23 cellular contexts compared by ENCODE assay signal in the genomic region with DNA sequence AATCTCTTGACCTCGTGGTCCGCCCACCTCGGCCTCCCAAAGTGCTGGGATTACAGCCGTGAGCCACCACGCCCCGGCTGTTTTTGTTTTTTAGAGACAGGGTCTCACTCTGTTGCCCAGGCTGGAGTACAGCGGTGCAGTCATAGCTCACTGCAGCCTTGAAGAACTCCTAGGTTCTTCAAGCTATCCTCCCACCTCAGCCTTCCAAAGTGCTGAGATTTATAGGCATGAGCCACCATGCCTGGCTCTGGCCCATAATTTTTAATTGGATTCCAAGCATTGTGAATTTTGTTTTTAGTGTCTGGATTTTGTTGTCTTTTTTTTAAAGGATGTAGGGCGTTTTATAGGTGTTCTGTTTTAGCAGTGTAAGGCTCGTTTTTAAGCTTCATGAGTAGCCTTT. TPM values are rescaled to one million over a fixed set of nuclear protein-coding genes. Genes with fewer than 3 reads are reported as not detected.
A peak's percentile ranks its signal among the peaks of the same experiment; 100 is the strongest.
DNase-seq lines count a peak whose midpoint lies in the region; ATAC-seq, FAIRE-seq and TF ChIP-seq lines count a peak whose summit lies in the region.
"Had no signal": no experiment of that assay in that cellular context is flagged by ENCODE, and none has a peak within 500 bp of the region (broad histone marks: within the 10 kb centered on the region; RNA-seq: fewer than 3 reads in every experiment).

No MANE protein-coding gene starts in this region.

- intact Hi-C loops in PC-3 (cut with micrococcal nuclease), result no loop called here
- intact Hi-C loops in right lobe of liver (cut with DNase I), result no loop called here

- POLR2A ChIA-PET in PC-3 (lab: Charles Lee; ENCODE audit: unreplicated experiment), result no interaction called here

- CTCF ChIA-PET in PC-3 (lab: Charles Lee), result no interaction called here

- WGBS in right lobe of liver (ENCODE audit: insufficient coverage, low coverage, low lambda C conversion rate, missing lambda C conversion rate), result 93% methylated on average over 9 of the region's 9 CpGs

- peaks cover 19% of the 10 kb centered on the region for H3K4me1 Mint-ChIP-seq in osteocyte (ENCODE audit: unreplicated experiment)

- H3K27me3 Mint-ChIP-seq in osteocyte (ENCODE audit: unreplicated experiment), result no peaks in the 10 kb centered on the region
- H3K27me3 Mint-ChIP-seq: activated naive CD8-positive, alpha-beta T cell treated with anti-CD3 and anti-CD28 coated beads for 36 hours had no signal

- no peaks in the 10 kb centered on the region for H3K4me1 ChIP-seq in PC-3 (ENCODE audit: insufficient read depth, low read length)
- H3K4me1 ChIP-seq in right lobe of liver, result no peaks in the 10 kb centered on the region

- 0 out of 2 replicates have a peak, but pooled peaks cover 10% of the 10 kb centered on the region for H4K20me1 ChIP-seq in PC-3 (ENCODE audit: low read length)

- H3K9me2 ChIP-seq in PC-3 (replicated peaks; ENCODE audit: low read length), result no peaks in the 10 kb centered on the region

- TF ChIP-seq CTCF in PC-3 (conservative IDR thresholded peaks at IDR 0.05; ENCODE audit: low read depth, low read length) (no peak), osteocyte (IDR thresholded peaks at IDR 0.05) (no peak), right lobe of liver (IDR thresholded peaks at IDR 0.05) (no peak)

- H3K27me3 ChIP-seq in PC-3 (ENCODE audit: low read length), result no peaks in the 10 kb centered on the region
- H3K27me3 ChIP-seq in right lobe of liver, result no peaks in the 10 kb centered on the region
- H3K27me3 ChIP-seq: foreskin keratinocyte, MG63 had no signal

- H3K9me3 ChIP-seq in PC-3 (ENCODE audit: low read length) (no peaks in the 10 kb centered on the region), right lobe of liver (no peaks in the 10 kb centered on the region)

- H3K36me3 ChIP-seq in PC-3 (ENCODE audit: low read depth, low read length) (peaks cover 15% of the 10 kb centered on the region), right lobe of liver (peaks cover 0 to 12% (median 4%) of the 10 kb centered on the region in 4 donors)

- no peaks in the 10 kb centered on the region for H3F3A ChIP-seq in PC-3 (ENCODE audit: low read length, unreplicated experiment)

- H3K36me3 Mint-ChIP-seq in osteocyte (ENCODE audit: unreplicated experiment), result peaks cover 10% of the 10 kb centered on the region

- BruUV-seq in PC-3 (replicated peaks; lab: Mats Ljungman, UMichigan), result no TSS peak

- peaks cover 80% of the 10 kb centered on the region for H3K79me2 ChIP-seq in PC-3 (ENCODE audit: low read length)

- no peak for TF ChIP-seq POLR2A in right lobe of liver (IDR thresholded peaks at IDR 0.05)

- FAIRE-seq in endometrium (lab: Jason Lieb, UNC), result peak; percentile 70
- FAIRE-seq: endothelial cell of umbilical vein, keratinocyte had no signal

- no peak overlapping the region for H3K27ac ChIP-seq in PC-3 (ENCODE audit: low read length)
- no peak overlapping the region for H3K27ac ChIP-seq in right lobe of liver
- H3K27ac ChIP-seq in caudate nucleus (ENCODE audit: low read depth, low read length), result no peak overlapping the region
- H3K27ac ChIP-seq: coronary artery, foreskin keratinocyte had no signal

- H3K4me3 ChIP-seq in PC-3 (ENCODE audit: low read length) (no peak overlapping the region), right lobe of liver (no peak overlapping the region)
- H3K4me3 ChIP-seq: coronary artery, lung, MG63 had no signal

- H3K4me2 ChIP-seq in PC-3 (ENCODE audit: low read length), result no peak overlapping the region

- no peak overlapping the region for H3K4me3 Mint-ChIP-seq in osteocyte (ENCODE audit: unreplicated experiment)
- H3K4me3 Mint-ChIP-seq: activated naive CD8-positive, alpha-beta T cell treated with anti-CD3 and anti-CD28 coated beads for 36 hours; activated T-helper 1 cell treated with anti-CD3 and anti-CD28 coated beads, Interleukin-12 subunit alpha, Interleukin-12 subunit beta, Interleukin-2, Interleukin-4 antibody, amounts not matched to agents 30 ng/mL and 10 ng/mL and 1 ng/mL, durations not matched to agents 14 hours and 24 hours and 36 hours; stimulated activated effector memory CD8-positive, alpha-beta T cell treated with anti-CD3 and anti-CD28 coated beads, Interleukin-12 subunit alpha, Interleukin-12 subunit beta, amount 100 ng/mL, for 72 hours had no signal

- peak; percentile 13 for DNase-seq in Daoy (ENCODE audit: low read depth)
- DNase-seq in PC-3, result no peak
- DNase-seq in osteocyte (ENCODE audit: extremely low spot score, unreplicated experiment), result no peak
- DNase-seq in NK-92 (lab: John Stamatoyannopoulos, UW; ENCODE audit: unreplicated experiment), result no peak
- no peak for DNase-seq in right lobe of liver
- no peak for DNase-seq in caudate nucleus (lab: John Stamatoyannopoulos, UW)
- DNase-seq: activated CD4-positive, alpha-beta T cell treated with anti-CD3 and anti-CD28 coated beads for 4 hours; activated naive CD8-positive, alpha-beta T cell treated with anti-CD3 and anti-CD28 coated beads for 36 hours; NCI-H1436 treated with DMSO at 0.1 percent for 48 hours; NCI-H524 treated with DMSO at 0.1 percent for 48 hours had no signal

- no peak overlapping the region for H2AFZ ChIP-seq in PC-3 (ENCODE audit: low read length)

- no peak overlapping the region for H3K9ac ChIP-seq in PC-3 (ENCODE audit: low read length)

- peaks cover 4% of the 10 kb centered on the region for H3K9me3 Mint-ChIP-seq in osteocyte (ENCODE audit: unreplicated experiment)

- ATAC-seq in PC-3, result peak; percentile 77
- ATAC-seq in HG03095 (IDR thresholded peaks at IDR 0.05; ENCODE audit: unreplicated experiment), result no peak
- ATAC-seq in right lobe of liver, result no peak
- ATAC-seq: sciatic nerve had no signal

- H3K27ac Mint-ChIP-seq in osteocyte (ENCODE audit: unreplicated experiment), result peak overlapping the region; percentile 92
- H3K27ac Mint-ChIP-seq: activated naive CD8-positive, alpha-beta T cell treated with anti-CD3 and anti-CD28 coated beads for 36 hours; activated T-helper 1 cell treated with anti-CD3 and anti-CD28 coated beads, Interleukin-12 subunit alpha, Interleukin-12 subunit beta, Interleukin-2, Interleukin-4 antibody, amounts not matched to agents 30 ng/mL and 10 ng/mL and 1 ng/mL, durations not matched to agents 14 hours and 24 hours and 36 hours had no signal

RNA-seq across cellular contexts. Expression of gene TXLNA, which starts 28.6 kb away (rescaled TPM):
- 63.1 and 66.6 TPM in 2 replicates for total RNA-seq in Daoy (2014; rRNA removed; shearing (Covaris generic))
- 64.2 and 79.0 TPM in 2 replicates for total RNA-seq in PC-3 (2014; rRNA removed)
- 77.3 and 77.8 TPM in 2 replicates for total RNA-seq in osteocyte
- 10 to 100 TPM; 26.0 to 39.6 (median 33.5) TPM for total RNA-seq in right lobe of liver

RNA-seq across cellular contexts. Expression of gene KPNA6, which starts 43.0 kb away (rescaled TPM):
- 44.2 and 45.8 TPM in 2 replicates for total RNA-seq in Daoy (2014; rRNA removed; shearing (Covaris generic))
- total RNA-seq in PC-3 (2014; rRNA removed), result 45.7 and 45.8 TPM in 2 replicates
- total RNA-seq in osteocyte, result 75.3 and 78.2 TPM in 2 replicates
- total RNA-seq in right lobe of liver, result 10 to 100 TPM; 23.4 to 44.6 (median 34.0) TPM

RNA-seq across cellular contexts. Expression of gene CCDC28B, which starts 49.5 kb away (rescaled TPM):
- 11.2 and 15.7 TPM in 2 replicates for total RNA-seq in Daoy (2014; rRNA removed; shearing (Covaris generic))
- total RNA-seq in PC-3 (2014; rRNA removed) (4.7 and 5.5 TPM in 2 replicates), osteocyte (24.0 and 29.9 TPM in 2 replicates), right lobe of liver (1 to 10 TPM in 2 of 6 experiments, under 1 TPM in 4; 0.56 to 1.3 (median 0.68) TPM)

RNA-seq across cellular contexts. Expression of gene IQCC, which starts 54.6 kb away (rescaled TPM):
- total RNA-seq in Daoy (2014; rRNA removed; shearing (Covaris generic)), result 3.0 and 3.8 TPM in 2 replicates
- 8.5 and 11.8 TPM in 2 replicates for total RNA-seq in PC-3 (2014; rRNA removed)
- total RNA-seq in osteocyte, result 3.0 and 3.1 TPM in 2 replicates
- total RNA-seq in right lobe of liver, result under 1 TPM; 0.27 to 0.87 (median 0.41) TPM

RNA-seq across cellular contexts. Expression of gene DCDC2B, which starts 58.0 kb away (rescaled TPM):
- total RNA-seq in Daoy (2014; rRNA removed; shearing (Covaris generic)), result not detected in 2 replicates
- total RNA-seq in PC-3 (2014; rRNA removed), result not detected in 2 replicates
- total RNA-seq in osteocyte, result not detected in 2 replicates
- not detected for total RNA-seq in right lobe of liver
- total RNA-seq: activated naive CD8-positive, alpha-beta T cell treated with anti-CD3 and anti-CD28 coated beads for 36 hours; activated T-helper 1 cell treated with anti-CD3 and anti-CD28 coated beads, Interleukin-12 subunit alpha, Interleukin-12 subunit beta, Interleukin-2, Interleukin-4 antibody, amounts not matched to agents 30 ng/mL and 10 ng/mL and 1 ng/mL, durations not matched to agents 14 hours and 24 hours and 36 hours; endothelial cell of umbilical vein; foreskin keratinocyte; omental fat pad; sciatic nerve; temporal lobe had no signal
